Comparison of ENCODE assay signal across 14 cellular contexts in the genomic region with DNA sequence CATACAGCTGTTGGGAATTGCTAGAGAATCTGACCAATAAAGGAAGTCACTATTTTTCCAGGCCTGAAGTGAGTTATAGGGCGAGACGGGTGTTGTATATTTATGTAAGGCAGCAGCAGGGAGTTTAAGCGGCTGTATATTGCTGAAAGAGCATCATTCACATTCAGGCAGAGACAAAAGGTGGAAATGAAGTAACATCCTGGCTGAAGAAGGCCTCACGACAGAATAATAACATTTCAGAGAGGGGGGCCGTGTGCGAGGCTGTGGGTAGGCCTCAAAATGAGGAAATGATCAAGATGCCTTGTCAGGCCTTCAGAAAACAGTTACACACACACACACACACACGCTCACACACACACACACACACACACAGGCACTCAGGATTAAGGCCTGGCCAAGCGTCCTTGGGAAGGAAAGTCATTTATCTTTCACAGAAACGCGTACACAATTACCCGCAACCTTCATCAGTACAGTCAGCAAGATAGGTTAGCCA.
A peak's percentile ranks its signal among the peaks of the same experiment; 100 is the strongest.
DNase-seq lines count a peak whose midpoint lies in the region; ATAC-seq and TF ChIP-seq lines count a peak whose summit lies in the region.
"Had no signal": no experiment of that assay in that cellular context is flagged by ENCODE, and none has a peak within 500 bp of the region (broad histone marks: within the 10 kb centered on the region; RNA-seq: fewer than 3 reads in every experiment).

No MANE protein-coding gene starts in this region.

- peak overlapping the region; percentile 75 for H2AFZ ChIP-seq in smooth muscle cell (ENCODE audit: low read depth)
- H2AFZ ChIP-seq: GM23248 had no signal

- no peaks in the 10 kb centered on the region for H3K79me2 ChIP-seq in smooth muscle cell (ENCODE audit: low read depth)

- no peak overlapping the region for H3K4me2 ChIP-seq in smooth muscle cell

- no peak overlapping the region for H3K27ac ChIP-seq in smooth muscle cell (ENCODE audit: low read depth)
- H3K27ac ChIP-seq in tibial nerve: peak overlapping the region in 2 of 4 donors; percentile 42 to 57
- H3K27ac ChIP-seq: GM23248 had no signal

- H4K20me1 ChIP-seq in smooth muscle cell (ENCODE audit: low read depth): no peaks in the 10 kb centered on the region

- WGBS in smooth muscle cell (ENCODE audit: low lambda C conversion rate): 30% methylated on average over 11 of the region's 11 CpGs
- WGBS in tibial nerve, 2 donors: 58 to 66% methylated on average over 11 of the region's 11 CpGs

- TF ChIP-seq EP300 in tibial nerve (IDR thresholded peaks at IDR 0.05): no peak

- H3K4me1 ChIP-seq in smooth muscle cell (ENCODE audit: low read depth) (peaks cover 7% of the 10 kb centered on the region), tibial nerve (peaks cover 0 to 19% (median 0%) of the 10 kb centered on the region in 4 donors)

- H3K36me3 ChIP-seq in smooth muscle cell (ENCODE audit: low read depth) (no peaks in the 10 kb centered on the region), tibial nerve (peaks cover 0 to 6% (median 0%) of the 10 kb centered on the region in 3 donors)

- no peaks in the 10 kb centered on the region for H3F3A ChIP-seq in smooth muscle cell (ENCODE audit: low read depth)

- no peaks in the 10 kb centered on the region for H3K9me3 ChIP-seq in smooth muscle cell (replicated peaks; ENCODE audit: low read depth)
- H3K9me3 ChIP-seq in tibial nerve: peaks cover 0 to 8% (median 0%) of the 10 kb centered on the region in 4 donors

- no peak overlapping the region for H3K4me3 ChIP-seq in smooth muscle cell
- H3K4me3 ChIP-seq in tibial nerve: no peak overlapping the region
- H3K4me3 ChIP-seq: GM23248, lung had no signal

- no peak for TF ChIP-seq POLR2A in tibial nerve (IDR thresholded peaks at IDR 0.05)

- ATAC-seq in HG02840 (IDR thresholded peaks at IDR 0.05; ENCODE audit: low FRiP score, unreplicated experiment) (no peak), GM19397 (IDR thresholded peaks at IDR 0.05; ENCODE audit: unreplicated experiment) (no peak)

- no peak overlapping the region for H3K9ac ChIP-seq in smooth muscle cell (ENCODE audit: low read depth)
- H3K9ac ChIP-seq: GM23248 had no signal

- H3K27me3 ChIP-seq in smooth muscle cell (ENCODE audit: low read depth) (no peaks in the 10 kb centered on the region), tibial nerve (no peaks in the 10 kb centered on the region)

- DNase-seq in NOMO-1 treated with DMSO at 0.1 percent for 48 hours (lab: John Stamatoyannopoulos, UW; ENCODE audit: unreplicated experiment) (peak; percentile 89), brain pericyte (ENCODE audit: low read depth, low spot score) (peak; percentile 36), iPS-NIHi7 (ENCODE audit: extremely low spot score) (peak; percentile 7), smooth muscle cell (lab: John Stamatoyannopoulos, UW; ENCODE audit: unreplicated experiment) (no peak), tibial nerve (ENCODE audit: low spot score in 2 of 2) (no peak), hepatic stellate cell (ENCODE audit: low spot score) (no peak)
- DNase-seq: activated CD4-positive, alpha-beta T cell treated with anti-CD3 and anti-CD28 coated beads, Interleukin-2, amount 50 U/mL, for 48 hours; GM23248; NCI-H2029 treated with DMSO at 0.1 percent for 48 hours; NK-92 treated with Interleukin-12 subunit alpha and Interleukin-12 subunit beta, amount 100 ng/mL, for 24 hours; retina had no signal

- TF ChIP-seq CTCF in smooth muscle cell (IDR thresholded peaks at IDR 0.05; ENCODE audit: borderline replicate concordance, insufficient read depth, poor library complexity, severe bottlenecking) (no peak), tibial nerve (IDR thresholded peaks at IDR 0.05) (no peak)

Comparison
In these comparisons a context has a peak if more than half of its experiments do, and no peak if none do; other contexts are left out.
1. DNase-seq: peak in NOMO-1 treated with DMSO at 0.1 percent for 48 hours (single experiment), brain pericyte (single experiment) and iPS-NIHi7 (single experiment); none in smooth muscle cell (single experiment), tibial nerve (0 of 2) and hepatic stellate cell (single experiment).